Comparison of ENCODE assay signal across 10 cellular contexts in genomic region chr4:163663454-163664225, GRCh38.
DNase-seq lines count a peak whose midpoint lies in the region; ATAC-seq and TF ChIP-seq lines count a peak whose summit lies in the region.
"Had no signal": no experiment of that assay in that cellular context is flagged by ENCODE, and none has a peak within 500 bp of the region (broad histone marks: within the 10 kb centered on the region; RNA-seq: fewer than 3 reads in every experiment).

No MANE protein-coding gene starts in this region.

- DNase-seq in CD1c-positive myeloid dendritic cell (ENCODE audit: extremely low spot score) (peak; percentile 74), NAMALWA (ENCODE audit: low spot score) (peak; percentile 91), H9 (no peak), transverse colon (no peak), thyroid gland (no peak), superior temporal gyrus (ENCODE audit: extremely low spot score) (no peak)
- DNase-seq: heart right ventricle, NCI-H524 had no signal

- H3K36me3 ChIP-seq in transverse colon (no peaks in the 10 kb centered on the region), thyroid gland (no peaks in the 10 kb centered on the region)
- H3K36me3 ChIP-seq: heart right ventricle had no signal

- H3K4me3 Mint-ChIP-seq in H9 = no peak overlapping the region

- H3K4me3 ChIP-seq in transverse colon = no peak overlapping the region
- H3K4me3 ChIP-seq in thyroid gland (replicated peaks in 1 of 3) = no peak overlapping the region
- H3K4me3 ChIP-seq: heart right ventricle had no signal

- no peak overlapping the region for H3K14ac ChIP-seq in H9 (ENCODE audit: insufficient read depth, low read length)

- no peak overlapping the region for H3T11ph ChIP-seq in H9 (ENCODE audit: low read length)

- ATAC-seq in GM19043 (IDR thresholded peaks at IDR 0.05; ENCODE audit: low read depth, unreplicated experiment) (peak; percentile 74), HG02870 (IDR thresholded peaks at IDR 0.05; ENCODE audit: unreplicated experiment) (peak; percentile 74)
- ATAC-seq: heart right ventricle had no signal

- H2BK20ac ChIP-seq in H9 (ENCODE audit: low read depth, low read length, poor library complexity, severe bottlenecking) = no peak overlapping the region

- H3K18ac ChIP-seq in H9 (ENCODE audit: insufficient read length, low read depth, low read length) = no peak overlapping the region

- H2BK5ac ChIP-seq in H9 (ENCODE audit: insufficient read length, low read length) = no peak overlapping the region

- H3K27ac ChIP-seq in H9 (ENCODE audit: insufficient read length, low read depth, low read length) (no peak overlapping the region), transverse colon (peak overlapping the region in 2 of 4 donors; percentile 16 to 44), thyroid gland (no peak overlapping the region)

- H2BK120ac ChIP-seq in H9 (ENCODE audit: low read depth, low read length, poor library complexity, severe bottlenecking) = no peak overlapping the region

- no peaks in the 10 kb centered on the region for H3K4me1 Mint-ChIP-seq in H9

- no peaks in the 10 kb centered on the region for H3K27me3 Mint-ChIP-seq in H9 (ENCODE audit: low read depth)

- no peak for TF ChIP-seq CTCF in H9 (conservative IDR thresholded peaks at IDR 0.05)
- TF ChIP-seq CTCF in transverse colon (IDR thresholded peaks at IDR 0.05) = no peak
- no peak for TF ChIP-seq CTCF in thyroid gland (IDR thresholded peaks at IDR 0.05)

- TF ChIP-seq EP300 in transverse colon (IDR thresholded peaks at IDR 0.05; ENCODE audit: low read depth) = no peak

- H3K9me3 Mint-ChIP-seq in H9 = peaks cover 3% of the 10 kb centered on the region in 2 experiments; a peak in 3 of 5 replicates

- no peak overlapping the region for H2AFZ ChIP-seq in H9 (ENCODE audit: low read length)

- H3K23ac ChIP-seq in H9 (ENCODE audit: insufficient read length, low read depth, low read length) = no peak overlapping the region

- no peaks in the 10 kb centered on the region for H3K79me1 ChIP-seq in H9 (ENCODE audit: insufficient read depth, low read depth, low read length, poor library complexity, severe bottlenecking)

- no peak overlapping the region for H2BK12ac ChIP-seq in H9 (ENCODE audit: insufficient read length, low read depth, low read length)

- no peaks in the 10 kb centered on the region for H3K23me2 ChIP-seq in H9 (ENCODE audit: insufficient read length, low read depth, low read length, poor library complexity, severe bottlenecking)

- H3K4me1 ChIP-seq in H9 (ENCODE audit: insufficient read depth, low read length) (no peaks in the 10 kb centered on the region), transverse colon (peaks cover 0 to 3% (median 0%) of the 10 kb centered on the region in 4 donors), thyroid gland (no peaks in the 10 kb centered on the region)

- no peak overlapping the region for H4K91ac ChIP-seq in H9 (ENCODE audit: insufficient read length, low read depth, low read length)

- H2BK15ac ChIP-seq in H9 (ENCODE audit: low read depth, low read length) = no peak overlapping the region

- H4K20me1 ChIP-seq in H9 (ENCODE audit: control insufficient read depth, insufficient read depth, insufficient read length) = no peaks in the 10 kb centered on the region

- no peaks in the 10 kb centered on the region for H3K36me3 Mint-ChIP-seq in H9 (ENCODE audit: insufficient read depth in 1 of 3, low read depth in 3 of 3)

- in situ Hi-C loops in transverse colon (cut with MboI; ENCODE audit: low pct_ligation_motif_present in 1 of 4, low pct_unique_long_range_greater_than_20kb in 1 of 4, low sequenced_read_pairs in 3 of 4) = loop anchor here in 1 of 4 donors (10.0 kb wide), 1 partner anchor 109 kb away; no protein-coding TSS in a partner anchor

- no CpG with 5 or more reads among the region's 5 CpGs for WGBS in H9 (ENCODE audit: extremely low coverage, insufficient read length, low lambda C conversion rate)
- 56 to 66% methylated on average over 5 of the region's 5 CpGs for WGBS in transverse colon (ENCODE audit: low coverage in 1 of 2), 2 donors
- WGBS in thyroid gland, 2 donors = 81 to 85% methylated on average over 5 of the region's 5 CpGs

- intact Hi-C loops in transverse colon (cut with DNase I; ENCODE audit: low total_unique reads) (no loop called here), thyroid gland (cut with DNase I) (no loop called here)

- no peak overlapping the region for H4K8ac ChIP-seq in H9 (replicated peaks; ENCODE audit: insufficient read length, low read depth, low read length)

- no peaks in the 10 kb centered on the region for H3K9me3 ChIP-seq in H9 (ENCODE audit: control insufficient read depth, low read depth, low read length)
- no peaks in the 10 kb centered on the region for H3K9me3 ChIP-seq in transverse colon
- no peaks in the 10 kb centered on the region for H3K9me3 ChIP-seq in thyroid gland

- TF ChIP-seq POLR2A in transverse colon (IDR thresholded peaks at IDR 0.05) (no peak), thyroid gland (IDR thresholded peaks at IDR 0.05) (no peak)

- no peak overlapping the region for H3K4me2 ChIP-seq in H9 (ENCODE audit: insufficient read depth, insufficient read length, low read length)

- no peak overlapping the region for H2AK5ac ChIP-seq in H9 (ENCODE audit: insufficient read length, low read length)

- no peak overlapping the region for H3K9ac ChIP-seq in H9 (ENCODE audit: extremely low read depth, insufficient read length, low read length)

- H4K5ac ChIP-seq in H9 (ENCODE audit: insufficient read length, low read depth, low read length) = no peak overlapping the region

- no peak overlapping the region for H3K4ac ChIP-seq in H9 (ENCODE audit: low read depth, low read length)

- no peaks in the 10 kb centered on the region for H3K27me3 ChIP-seq in H9 (ENCODE audit: insufficient read depth, low read length)
- no peaks in the 10 kb centered on the region for H3K27me3 ChIP-seq in transverse colon
- H3K27me3 ChIP-seq in thyroid gland = no peaks in the 10 kb centered on the region
- H3K27me3 ChIP-seq: heart right ventricle had no signal

- H3K56ac ChIP-seq in H9 (ENCODE audit: insufficient read length, low read depth, low read length) = no peak overlapping the region

- peak overlapping the region in 1 of 3 experiments; percentile 48; a peak in 2 of 7 replicates for H3K27ac Mint-ChIP-seq in H9

- H3K79me2 ChIP-seq in H9 (ENCODE audit: insufficient read depth, low read length) = no peaks in the 10 kb centered on the region

Comparison
In these comparisons a context has a peak if more than half of its experiments do, and no peak if none do; other contexts are left out.
1. DNase-seq: peak in CD1c-positive myeloid dendritic cell (single experiment) and NAMALWA (single experiment); none in H9 (single experiment), transverse colon (single experiment), thyroid gland (0 of 2) and superior temporal gyrus (single experiment).